ENCODE assay signal across 1 cellular context in the genomic region with DNA sequence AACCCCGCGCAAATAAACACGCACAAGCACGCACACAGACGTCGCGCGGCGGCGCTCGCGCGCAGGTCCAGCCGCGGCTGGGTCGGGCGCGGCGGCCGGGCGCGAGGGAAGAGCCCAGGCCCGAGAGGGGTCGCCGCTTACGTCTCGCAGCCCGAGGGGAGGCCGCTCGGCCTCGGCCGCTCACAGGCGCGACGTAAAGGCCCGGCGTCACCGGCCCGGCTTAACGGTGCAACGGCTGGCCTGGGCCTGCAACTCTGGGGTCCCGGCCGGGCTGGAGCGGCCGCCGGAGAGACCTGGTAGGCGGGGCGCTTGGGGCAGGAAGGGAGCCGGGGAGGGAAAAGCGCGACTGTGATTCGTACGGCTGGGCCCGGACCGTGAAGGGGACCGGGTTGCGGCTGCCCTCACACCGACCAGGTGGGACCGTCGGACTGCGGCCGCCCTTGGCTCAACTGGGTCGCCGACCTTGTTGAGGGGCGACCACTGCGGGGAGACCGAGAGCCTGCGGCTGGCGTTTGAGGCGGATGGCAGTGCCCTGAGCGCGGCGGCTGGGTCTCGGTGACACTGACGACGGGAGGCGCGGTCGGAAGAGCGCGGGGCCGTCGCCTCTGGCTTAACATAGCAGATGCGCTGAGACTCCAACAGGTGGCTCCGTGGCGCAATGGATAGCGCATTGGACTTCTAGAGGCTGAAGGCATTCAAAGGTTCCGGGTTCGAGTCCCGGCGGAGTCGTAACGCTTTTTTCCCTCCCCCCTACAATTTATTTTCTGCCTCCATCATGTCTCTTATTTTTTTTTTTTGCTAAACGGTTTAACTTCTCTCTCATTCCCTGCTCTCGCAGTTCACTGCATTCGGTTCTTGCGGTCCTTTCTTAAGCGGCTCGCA.
A peak's percentile ranks its signal among the peaks of the same experiment; 100 is the strongest.
TF ChIP-seq lines count a peak whose summit lies in the region.

No MANE protein-coding gene starts in this region.

TF ChIP-seq in HepG2, 621 proteins besides CTCF, POLR2A, EP300 and RAD21 (continued from another document and continues in another):
- TF ChIP-seq, protein P1, sequence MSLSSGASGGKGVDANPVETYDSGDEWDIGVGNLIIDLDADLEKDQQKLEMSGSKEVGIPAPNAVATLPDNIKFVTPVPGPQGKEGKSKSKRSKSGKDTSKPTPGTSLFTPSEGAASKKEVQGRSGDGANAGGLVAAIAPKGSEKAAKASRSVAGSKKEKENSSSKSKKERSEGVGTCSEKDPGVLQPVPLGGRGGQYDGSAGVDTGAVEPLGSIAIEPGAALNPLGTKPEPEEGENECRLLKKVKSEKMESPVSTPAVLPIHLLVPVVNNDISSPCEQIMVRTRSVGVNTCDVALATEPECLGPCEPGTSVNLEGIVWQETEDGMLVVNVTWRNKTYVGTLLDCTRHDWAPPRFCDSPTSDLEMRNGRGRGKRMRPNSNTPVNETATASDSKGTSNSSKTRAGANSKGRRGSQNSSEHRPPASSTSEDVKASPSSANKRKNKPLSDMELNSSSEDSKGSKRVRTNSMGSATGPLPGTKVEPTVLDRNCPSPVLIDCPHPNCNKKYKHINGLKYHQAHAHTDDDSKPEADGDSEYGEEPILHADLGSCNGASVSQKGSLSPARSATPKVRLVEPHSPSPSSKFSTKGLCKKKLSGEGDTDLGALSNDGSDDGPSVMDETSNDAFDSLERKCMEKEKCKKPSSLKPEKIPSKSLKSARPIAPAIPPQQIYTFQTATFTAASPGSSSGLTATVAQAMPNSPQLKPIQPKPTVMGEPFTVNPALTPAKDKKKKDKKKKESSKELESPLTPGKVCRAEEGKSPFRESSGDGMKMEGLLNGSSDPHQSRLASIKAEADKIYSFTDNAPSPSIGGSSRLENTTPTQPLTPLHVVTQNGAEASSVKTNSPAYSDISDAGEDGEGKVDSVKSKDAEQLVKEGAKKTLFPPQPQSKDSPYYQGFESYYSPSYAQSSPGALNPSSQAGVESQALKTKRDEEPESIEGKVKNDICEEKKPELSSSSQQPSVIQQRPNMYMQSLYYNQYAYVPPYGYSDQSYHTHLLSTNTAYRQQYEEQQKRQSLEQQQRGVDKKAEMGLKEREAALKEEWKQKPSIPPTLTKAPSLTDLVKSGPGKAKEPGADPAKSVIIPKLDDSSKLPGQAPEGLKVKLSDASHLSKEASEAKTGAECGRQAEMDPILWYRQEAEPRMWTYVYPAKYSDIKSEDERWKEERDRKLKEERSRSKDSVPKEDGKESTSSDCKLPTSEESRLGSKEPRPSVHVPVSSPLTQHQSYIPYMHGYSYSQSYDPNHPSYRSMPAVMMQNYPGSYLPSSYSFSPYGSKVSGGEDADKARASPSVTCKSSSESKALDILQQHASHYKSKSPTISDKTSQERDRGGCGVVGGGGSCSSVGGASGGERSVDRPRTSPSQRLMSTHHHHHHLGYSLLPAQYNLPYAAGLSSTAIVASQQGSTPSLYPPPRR (CRISPR knock-in tag; IDR thresholded peaks at IDR 0.05; ENCODE audit: borderline replicate concordance) = no peak
- TF ChIP-seq, protein P2, sequence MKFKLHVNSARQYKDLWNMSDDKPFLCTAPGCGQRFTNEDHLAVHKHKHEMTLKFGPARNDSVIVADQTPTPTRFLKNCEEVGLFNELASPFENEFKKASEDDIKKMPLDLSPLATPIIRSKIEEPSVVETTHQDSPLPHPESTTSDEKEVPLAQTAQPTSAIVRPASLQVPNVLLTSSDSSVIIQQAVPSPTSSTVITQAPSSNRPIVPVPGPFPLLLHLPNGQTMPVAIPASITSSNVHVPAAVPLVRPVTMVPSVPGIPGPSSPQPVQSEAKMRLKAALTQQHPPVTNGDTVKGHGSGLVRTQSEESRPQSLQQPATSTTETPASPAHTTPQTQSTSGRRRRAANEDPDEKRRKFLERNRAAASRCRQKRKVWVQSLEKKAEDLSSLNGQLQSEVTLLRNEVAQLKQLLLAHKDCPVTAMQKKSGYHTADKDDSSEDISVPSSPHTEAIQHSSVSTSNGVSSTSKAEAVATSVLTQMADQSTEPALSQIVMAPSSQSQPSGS (CRISPR knock-in tag; IDR thresholded peaks at IDR 0.05) = peak; percentile 59; the same call in 1 of the 2 replicates
- no peak for TF ChIP-seq NFIB (CRISPR knock-in tag; IDR thresholded peaks at IDR 0.05; ENCODE audit: borderline replicate concordance)
- TF ChIP-seq ZBTB20 (CRISPR knock-in tag; IDR thresholded peaks at IDR 0.05; ENCODE audit: borderline replicate concordance, low read depth) = peak; percentile 68
- TF ChIP-seq IRX3 (CRISPR knock-in tag; IDR thresholded peaks at IDR 0.05; ENCODE audit: borderline replicate concordance, low read depth) = no peak
- TF ChIP-seq, protein P3, sequence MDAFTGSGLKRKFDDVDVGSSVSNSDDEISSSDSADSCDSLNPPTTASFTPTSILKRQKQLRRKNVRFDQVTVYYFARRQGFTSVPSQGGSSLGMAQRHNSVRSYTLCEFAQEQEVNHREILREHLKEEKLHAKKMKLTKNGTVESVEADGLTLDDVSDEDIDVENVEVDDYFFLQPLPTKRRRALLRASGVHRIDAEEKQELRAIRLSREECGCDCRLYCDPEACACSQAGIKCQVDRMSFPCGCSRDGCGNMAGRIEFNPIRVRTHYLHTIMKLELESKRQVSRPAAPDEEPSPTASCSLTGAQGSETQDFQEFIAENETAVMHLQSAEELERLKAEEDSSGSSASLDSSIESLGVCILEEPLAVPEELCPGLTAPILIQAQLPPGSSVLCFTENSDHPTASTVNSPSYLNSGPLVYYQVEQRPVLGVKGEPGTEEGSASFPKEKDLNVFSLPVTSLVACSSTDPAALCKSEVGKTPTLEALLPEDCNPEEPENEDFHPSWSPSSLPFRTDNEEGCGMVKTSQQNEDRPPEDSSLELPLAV (CRISPR knock-in tag; conservative IDR thresholded peaks at IDR 0.05; ENCODE audit: low read depth) = no peak
- TF ChIP-seq ZFP1 (CRISPR knock-in tag; IDR thresholded peaks at IDR 0.05) = 0 out of 2 replicates have a peak, but pooled peaks have one; percentile 49
- TF ChIP-seq HES4 (CRISPR knock-in tag; IDR thresholded peaks at IDR 0.05; ENCODE audit: borderline replicate concordance) = peak; percentile 13; the same call in 1 of the 2 replicates
- TF ChIP-seq MTF2 (CRISPR knock-in tag; IDR thresholded peaks at IDR 0.05; ENCODE audit: borderline replicate concordance) = peak; percentile 77; the same call in 1 of the 2 replicates
- TF ChIP-seq, protein P4, sequence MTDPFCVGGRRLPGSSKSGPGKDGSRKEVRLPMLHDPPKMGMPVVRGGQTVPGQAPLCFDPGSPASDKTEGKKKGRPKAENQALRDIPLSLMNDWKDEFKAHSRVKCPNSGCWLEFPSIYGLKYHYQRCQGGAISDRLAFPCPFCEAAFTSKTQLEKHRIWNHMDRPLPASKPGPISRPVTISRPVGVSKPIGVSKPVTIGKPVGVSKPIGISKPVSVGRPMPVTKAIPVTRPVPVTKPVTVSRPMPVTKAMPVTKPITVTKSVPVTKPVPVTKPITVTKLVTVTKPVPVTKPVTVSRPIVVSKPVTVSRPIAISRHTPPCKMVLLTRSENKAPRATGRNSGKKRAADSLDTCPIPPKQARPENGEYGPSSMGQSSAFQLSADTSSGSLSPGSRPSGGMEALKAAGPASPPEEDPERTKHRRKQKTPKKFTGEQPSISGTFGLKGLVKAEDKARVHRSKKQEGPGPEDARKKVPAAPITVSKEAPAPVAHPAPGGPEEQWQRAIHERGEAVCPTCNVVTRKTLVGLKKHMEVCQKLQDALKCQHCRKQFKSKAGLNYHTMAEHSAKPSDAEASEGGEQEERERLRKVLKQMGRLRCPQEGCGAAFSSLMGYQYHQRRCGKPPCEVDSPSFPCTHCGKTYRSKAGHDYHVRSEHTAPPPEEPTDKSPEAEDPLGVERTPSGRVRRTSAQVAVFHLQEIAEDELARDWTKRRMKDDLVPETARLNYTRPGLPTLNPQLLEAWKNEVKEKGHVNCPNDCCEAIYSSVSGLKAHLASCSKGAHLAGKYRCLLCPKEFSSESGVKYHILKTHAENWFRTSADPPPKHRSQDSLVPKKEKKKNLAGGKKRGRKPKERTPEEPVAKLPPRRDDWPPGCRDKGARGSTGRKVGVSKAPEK (CRISPR knock-in tag; IDR thresholded peaks at IDR 0.05; ENCODE audit: borderline replicate concordance) = no peak
- peak; percentile 29; the same call in 1 of the 2 replicates for TF ChIP-seq STAG1 (CRISPR knock-in tag; IDR thresholded peaks at IDR 0.05)
- peak; percentile 54; the same call in 1 of the 2 replicates for TF ChIP-seq KAT8 (CRISPR knock-in tag; IDR thresholded peaks at IDR 0.05)
- TF ChIP-seq ZNF136 (CRISPR knock-in tag; IDR thresholded peaks at IDR 0.05; ENCODE audit: low read depth) = no peak
- TF ChIP-seq KLF15 (CRISPR knock-in tag; IDR thresholded peaks at IDR 0.05; ENCODE audit: borderline replicate concordance) = peak; percentile 76; the same call in 1 of the 2 replicates
- TF ChIP-seq, protein P5, sequence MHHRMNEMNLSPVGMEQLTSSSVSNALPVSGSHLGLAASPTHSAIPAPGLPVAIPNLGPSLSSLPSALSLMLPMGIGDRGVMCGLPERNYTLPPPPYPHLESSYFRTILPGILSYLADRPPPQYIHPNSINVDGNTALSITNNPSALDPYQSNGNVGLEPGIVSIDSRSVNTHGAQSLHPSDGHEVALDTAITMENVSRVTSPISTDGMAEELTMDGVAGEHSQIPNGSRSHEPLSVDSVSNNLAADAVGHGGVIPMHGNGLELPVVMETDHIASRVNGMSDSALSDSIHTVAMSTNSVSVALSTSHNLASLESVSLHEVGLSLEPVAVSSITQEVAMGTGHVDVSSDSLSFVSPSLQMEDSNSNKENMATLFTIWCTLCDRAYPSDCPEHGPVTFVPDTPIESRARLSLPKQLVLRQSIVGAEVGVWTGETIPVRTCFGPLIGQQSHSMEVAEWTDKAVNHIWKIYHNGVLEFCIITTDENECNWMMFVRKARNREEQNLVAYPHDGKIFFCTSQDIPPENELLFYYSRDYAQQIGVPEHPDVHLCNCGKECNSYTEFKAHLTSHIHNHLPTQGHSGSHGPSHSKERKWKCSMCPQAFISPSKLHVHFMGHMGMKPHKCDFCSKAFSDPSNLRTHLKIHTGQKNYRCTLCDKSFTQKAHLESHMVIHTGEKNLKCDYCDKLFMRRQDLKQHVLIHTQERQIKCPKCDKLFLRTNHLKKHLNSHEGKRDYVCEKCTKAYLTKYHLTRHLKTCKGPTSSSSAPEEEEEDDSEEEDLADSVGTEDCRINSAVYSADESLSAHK (CRISPR knock-in tag; IDR thresholded peaks at IDR 0.05; ENCODE audit: borderline replicate concordance) = peak; percentile 72; the same call in 1 of the 2 replicates
- no peak for TF ChIP-seq RFX1 (IDR thresholded peaks at IDR 0.05)
- 0 out of 2 replicates have a peak, but pooled peaks have one; percentile 15 for TF ChIP-seq FOXC1 (CRISPR knock-in tag; IDR thresholded peaks at IDR 0.05; ENCODE audit: borderline replicate concordance)
- TF ChIP-seq KLF12 (CRISPR knock-in tag; IDR thresholded peaks at IDR 0.05; ENCODE audit: borderline replicate concordance) = peak; percentile 14; the same call in 1 of the 2 replicates
- peak; percentile 92 for TF ChIP-seq GFI1 (CRISPR knock-in tag; IDR thresholded peaks at IDR 0.05; ENCODE audit: borderline replicate concordance)
- TF ChIP-seq ZBTB21 (CRISPR knock-in tag; IDR thresholded peaks at IDR 0.05) = peak; percentile 53; the same call in 1 of the 2 replicates
- no peak for TF ChIP-seq HMGA1 (CRISPR knock-in tag; conservative IDR thresholded peaks at IDR 0.05)
- TF ChIP-seq ZIK1 (CRISPR knock-in tag; IDR thresholded peaks at IDR 0.05; ENCODE audit: borderline replicate concordance, low read depth) = peak; percentile 56; the same call in 1 of the 2 replicates
- TF ChIP-seq PRPF4 (IDR thresholded peaks at IDR 0.05; ENCODE audit: low read depth, low read length, poor library complexity, severe bottlenecking) = peak; percentile 56
- TF ChIP-seq ZC3H13 (CRISPR knock-in tag; IDR thresholded peaks at IDR 0.05) = peak; percentile 61; the same call in 1 of the 2 replicates
- TF ChIP-seq, protein P6, sequence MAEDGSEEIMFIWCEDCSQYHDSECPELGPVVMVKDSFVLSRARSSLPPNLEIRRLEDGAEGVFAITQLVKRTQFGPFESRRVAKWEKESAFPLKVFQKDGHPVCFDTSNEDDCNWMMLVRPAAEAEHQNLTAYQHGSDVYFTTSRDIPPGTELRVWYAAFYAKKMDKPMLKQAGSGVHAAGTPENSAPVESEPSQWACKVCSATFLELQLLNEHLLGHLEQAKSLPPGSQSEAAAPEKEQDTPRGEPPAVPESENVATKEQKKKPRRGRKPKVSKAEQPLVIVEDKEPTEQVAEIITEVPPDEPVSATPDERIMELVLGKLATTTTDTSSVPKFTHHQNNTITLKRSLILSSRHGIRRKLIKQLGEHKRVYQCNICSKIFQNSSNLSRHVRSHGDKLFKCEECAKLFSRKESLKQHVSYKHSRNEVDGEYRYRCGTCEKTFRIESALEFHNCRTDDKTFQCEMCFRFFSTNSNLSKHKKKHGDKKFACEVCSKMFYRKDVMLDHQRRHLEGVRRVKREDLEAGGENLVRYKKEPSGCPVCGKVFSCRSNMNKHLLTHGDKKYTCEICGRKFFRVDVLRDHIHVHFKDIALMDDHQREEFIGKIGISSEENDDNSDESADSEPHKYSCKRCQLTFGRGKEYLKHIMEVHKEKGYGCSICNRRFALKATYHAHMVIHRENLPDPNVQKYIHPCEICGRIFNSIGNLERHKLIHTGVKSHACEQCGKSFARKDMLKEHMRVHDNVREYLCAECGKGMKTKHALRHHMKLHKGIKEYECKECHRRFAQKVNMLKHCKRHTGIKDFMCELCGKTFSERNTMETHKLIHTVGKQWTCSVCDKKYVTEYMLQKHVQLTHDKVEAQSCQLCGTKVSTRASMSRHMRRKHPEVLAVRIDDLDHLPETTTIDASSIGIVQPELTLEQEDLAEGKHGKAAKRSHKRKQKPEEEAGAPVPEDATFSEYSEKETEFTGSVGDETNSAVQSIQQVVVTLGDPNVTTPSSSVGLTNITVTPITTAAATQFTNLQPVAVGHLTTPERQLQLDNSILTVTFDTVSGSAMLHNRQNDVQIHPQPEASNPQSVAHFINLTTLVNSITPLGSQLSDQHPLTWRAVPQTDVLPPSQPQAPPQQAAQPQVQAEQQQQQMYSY (CRISPR knock-in tag; IDR thresholded peaks at IDR 0.05) = peak; percentile 44; the same call in 1 of the 2 replicates
- 0 out of 2 replicates have a peak, but pooled peaks have one; percentile 6 for TF ChIP-seq MED13 (CRISPR knock-in tag; IDR thresholded peaks at IDR 0.05)
- TF ChIP-seq PAWR (CRISPR knock-in tag; IDR thresholded peaks at IDR 0.05; ENCODE audit: borderline replicate concordance) = no peak
- no peak for TF ChIP-seq ZNF484 (CRISPR knock-in tag; IDR thresholded peaks at IDR 0.05; ENCODE audit: borderline replicate concordance, low read depth)
- no peak; the same call in 1 of the 2 replicates for TF ChIP-seq IRF2 (CRISPR knock-in tag; IDR thresholded peaks at IDR 0.05)
- TF ChIP-seq NCOA2 (CRISPR knock-in tag; IDR thresholded peaks at IDR 0.05) = 0 out of 2 replicates have a peak, but pooled peaks have one; percentile 26
- no peak; the same call in 1 of the 2 replicates for TF ChIP-seq ZNF816 (CRISPR knock-in tag; IDR thresholded peaks at IDR 0.05; ENCODE audit: borderline replicate concordance)
- TF ChIP-seq ZNF589 (CRISPR knock-in tag; conservative IDR thresholded peaks at IDR 0.05) = no peak
- TF ChIP-seq SOX6 (IDR thresholded peaks at IDR 0.05) = no peak
- peak; percentile 72; the same call in 1 of the 2 replicates for TF ChIP-seq SOX6 (CRISPR knock-in tag; IDR thresholded peaks at IDR 0.05)
- TF ChIP-seq, protein P7, sequence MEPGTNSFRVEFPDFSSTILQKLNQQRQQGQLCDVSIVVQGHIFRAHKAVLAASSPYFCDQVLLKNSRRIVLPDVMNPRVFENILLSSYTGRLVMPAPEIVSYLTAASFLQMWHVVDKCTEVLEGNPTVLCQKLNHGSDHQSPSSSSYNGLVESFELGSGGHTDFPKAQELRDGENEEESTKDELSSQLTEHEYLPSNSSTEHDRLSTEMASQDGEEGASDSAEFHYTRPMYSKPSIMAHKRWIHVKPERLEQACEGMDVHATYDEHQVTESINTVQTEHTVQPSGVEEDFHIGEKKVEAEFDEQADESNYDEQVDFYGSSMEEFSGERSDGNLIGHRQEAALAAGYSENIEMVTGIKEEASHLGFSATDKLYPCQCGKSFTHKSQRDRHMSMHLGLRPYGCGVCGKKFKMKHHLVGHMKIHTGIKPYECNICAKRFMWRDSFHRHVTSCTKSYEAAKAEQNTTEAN (CRISPR knock-in tag; conservative IDR thresholded peaks at IDR 0.05) = peak; percentile 24; the same call in 1 of the 2 replicates
